Comparison of ENCODE assay signal across 8 cellular contexts in genomic region chr12:64653907-64654306, GRCh38. TPM values are rescaled to one million over a fixed set of nuclear protein-coding genes. Genes with fewer than 3 reads are reported as not detected.
DNase-seq lines count a peak whose midpoint lies in the region; ATAC-seq and TF ChIP-seq lines count a peak whose summit lies in the region.
"Not testable (repeated sequence)": the region's sequence is repeated elsewhere in the genome, so short reads cannot be mapped to it uniquely, and the experiment has no call there.

No MANE protein-coding gene starts in this region.

- not testable (repeated sequence) for H3K9ac ChIP-seq in trophoblast cell (ENCODE audit: low read length)

- intact Hi-C loops in right cardiac atrium (cut with DNase I); transverse colon (cut with DNase I; ENCODE audit: low total_unique reads): not testable (repeated sequence)

- H3K4me2 ChIP-seq in trophoblast cell (ENCODE audit: low read length): not testable (repeated sequence)

- TF ChIP-seq POLR2A in transverse colon (IDR thresholded peaks at IDR 0.05): not testable (repeated sequence)

- not testable (repeated sequence) for H3K79me2 ChIP-seq in trophoblast cell (ENCODE audit: control insufficient read depth, insufficient read depth, low read length, poor library complexity)

- in situ Hi-C loops in transverse colon (cut with MboI; ENCODE audit: low pct_ligation_motif_present in 1 of 4, low pct_unique_long_range_greater_than_20kb in 1 of 4, low sequenced_read_pairs in 3 of 4): not testable (repeated sequence)

- not testable (repeated sequence) for TF ChIP-seq EP300 in transverse colon (IDR thresholded peaks at IDR 0.05; ENCODE audit: low read depth)

- peak overlapping the region; percentile 9; the same call in 1 of the 2 replicates for H3K27ac ChIP-seq in C4-2B
- H3K27ac ChIP-seq in RWPE2 (ENCODE audit: poor library complexity, severe bottlenecking): peak overlapping the region; percentile 45
- peak overlapping the region; percentile 38 for H3K27ac ChIP-seq in right cardiac atrium (ENCODE audit: low read length)
- not testable (repeated sequence) for H3K27ac ChIP-seq in trophoblast cell (ENCODE audit: low read depth, low read length)
- peak overlapping the region; percentile 15 to 77 (median 42) for H3K27ac ChIP-seq in transverse colon

- not testable (repeated sequence) for H3K18ac ChIP-seq in trophoblast cell (ENCODE audit: low read length)

- not testable (repeated sequence) for TF ChIP-seq CTCF in C4-2B (conservative IDR thresholded peaks at IDR 0.05); RWPE2 (IDR thresholded peaks at IDR 0.05; ENCODE audit: poor library complexity, severe bottlenecking); transverse colon (IDR thresholded peaks at IDR 0.05)

- H2AK5ac ChIP-seq in trophoblast cell (ENCODE audit: low read length): not testable (repeated sequence)

- H3K9me3 ChIP-seq in RWPE2 (ENCODE audit: severe bottlenecking); right cardiac atrium (ENCODE audit: control insufficient read depth, low read length); trophoblast cell (ENCODE audit: insufficient read depth, low read depth, low read length); transverse colon: not testable (repeated sequence)

- H3K4me1 Mint-ChIP-seq in activated T-helper 17 cell treated with anti-CD3 and anti-CD28 coated beads, Interleukin-2, amount 50 U/mL, for 72 hours: peaks cover 49% of the 10 kb centered on the region
- H3K4me1 Mint-ChIP-seq in effector memory CD8-positive, alpha-beta T cell (ENCODE audit: low read depth in 2 of 2): peaks cover 56 to 74% of the 10 kb centered on the region in 2 donors

- not testable (repeated sequence) for H3K4ac ChIP-seq in trophoblast cell (ENCODE audit: low read depth, low read length)

- not testable (repeated sequence) for H3K14ac ChIP-seq in trophoblast cell (ENCODE audit: low read length)

- H4K12ac ChIP-seq in trophoblast cell (ENCODE audit: low read depth, low read length): not testable (repeated sequence)

- peak; percentile 23 for DNase-seq in GM04503 (ENCODE audit: low read depth)
- not testable (repeated sequence) for DNase-seq in RWPE2 (ENCODE audit: low spot score); effector memory CD8-positive, alpha-beta T cell; right cardiac atrium; transverse colon
- peak; percentile 10 to 47 for DNase-seq in trophoblast cell

- not testable (repeated sequence) for H3K27me3 Mint-ChIP-seq in activated T-helper 17 cell treated with anti-CD3 and anti-CD28 coated beads, Interleukin-2, amount 50 U/mL, for 72 hours; effector memory CD8-positive, alpha-beta T cell

- H3K4me3 Mint-ChIP-seq in activated T-helper 17 cell treated with anti-CD3 and anti-CD28 coated beads, Interleukin-2, amount 50 U/mL, for 72 hours: not testable (repeated sequence)
- H3K4me3 Mint-ChIP-seq in effector memory CD8-positive, alpha-beta T cell: peak overlapping the region in 1 of 2 donors; percentile 20

- not testable (repeated sequence) for H4K91ac ChIP-seq in trophoblast cell (ENCODE audit: low read depth, low read length)

- not testable (repeated sequence) for H3K9me3 Mint-ChIP-seq in activated T-helper 17 cell treated with anti-CD3 and anti-CD28 coated beads, Interleukin-2, amount 50 U/mL, for 72 hours; effector memory CD8-positive, alpha-beta T cell

- WGBS in right cardiac atrium: 79% methylated on average over 2 of the region's 2 CpGs
- WGBS in trophoblast cell (ENCODE audit: extremely low coverage, insufficient coverage, insufficient read length): no CpG with 5 or more reads among the region's 2 CpGs
- 83 to 88% methylated on average over 1 to 2 of the region's 2 CpGs for WGBS in transverse colon (ENCODE audit: low coverage in 1 of 2), 2 donors

- not testable (repeated sequence) for H3K27me3 ChIP-seq in RWPE2 (ENCODE audit: insufficient read depth, poor library complexity, severe bottlenecking); right cardiac atrium (ENCODE audit: control insufficient read depth, insufficient read depth); trophoblast cell (ENCODE audit: insufficient read depth, low read length); transverse colon

- not testable (repeated sequence) for H3K23ac ChIP-seq in trophoblast cell (ENCODE audit: low read length)

- H4K8ac ChIP-seq in trophoblast cell (ENCODE audit: low read depth, low read length): not testable (repeated sequence)

- H3K79me1 ChIP-seq in trophoblast cell (ENCODE audit: low read length): not testable (repeated sequence)

- H3K4me1 ChIP-seq in RWPE2 (ENCODE audit: insufficient read depth, poor library complexity, severe bottlenecking) (peaks cover 21% of the 10 kb centered on the region), right cardiac atrium (ENCODE audit: control insufficient read depth, insufficient read depth, low read length) (peaks cover 16% of the 10 kb centered on the region), transverse colon (peaks cover 32 to 91% (median 59%) of the 10 kb centered on the region in 4 donors)
- H3K4me1 ChIP-seq in trophoblast cell (ENCODE audit: control insufficient read depth in 1 of 2, insufficient read depth in 2 of 2, low read length in 2 of 2): not testable (repeated sequence)

- H2BK5ac ChIP-seq in trophoblast cell (ENCODE audit: low read depth, low read length, poor library complexity): not testable (repeated sequence)

- ATAC-seq in RWPE2 (ENCODE audit: low read depth): peak; percentile 35; the same call in 1 of the 3 replicates
- ATAC-seq in activated T-helper 17 cell treated with anti-CD3 and anti-CD28 coated beads, Interleukin-2, amount 50 U/mL, for 72 hours (replicated peaks): peak; percentile 28
- ATAC-seq in effector memory CD8-positive, alpha-beta T cell (replicated peaks); right cardiac atrium: not testable (repeated sequence)

- not testable (repeated sequence) for H2BK120ac ChIP-seq in trophoblast cell (ENCODE audit: insufficient read depth, low read length, poor library complexity)

- H3K36me3 ChIP-seq in RWPE2 (ENCODE audit: low read depth); trophoblast cell (ENCODE audit: control insufficient read depth in 1 of 2, insufficient read depth in 2 of 2, low read length in 2 of 2); transverse colon: not testable (repeated sequence)

- not testable (repeated sequence) for H2AFZ ChIP-seq in trophoblast cell (ENCODE audit: insufficient read depth, low read length, poor library complexity)

- H3K36me3 Mint-ChIP-seq in activated T-helper 17 cell treated with anti-CD3 and anti-CD28 coated beads, Interleukin-2, amount 50 U/mL, for 72 hours (ENCODE audit: low read depth): peaks cover 33% of the 10 kb centered on the region
- not testable (repeated sequence) for H3K36me3 Mint-ChIP-seq in effector memory CD8-positive, alpha-beta T cell (ENCODE audit: insufficient read depth)

- not testable (repeated sequence) for H3K4me3 ChIP-seq in RWPE2 (ENCODE audit: severe bottlenecking); right cardiac atrium (ENCODE audit: low read length); trophoblast cell (ENCODE audit: low read depth, low read length); transverse colon

- H2BK12ac ChIP-seq in trophoblast cell (ENCODE audit: low read length): not testable (repeated sequence)

- H3K27ac Mint-ChIP-seq in activated T-helper 17 cell treated with anti-CD3 and anti-CD28 coated beads, Interleukin-2, amount 50 U/mL, for 72 hours: peak overlapping the region; percentile 81
- H3K27ac Mint-ChIP-seq in effector memory CD8-positive, alpha-beta T cell: peak overlapping the region; percentile 85 to 87

RNA-seq across cellular contexts. Expression of gene RASSF3, which starts 43.6 kb away (rescaled TPM):
- 10 to 100 TPM; 31.0 to 43.9 TPM for total RNA-seq in activated T-helper 17 cell treated with anti-CD3 and anti-CD28 coated beads, Interleukin-2, amount 50 U/mL, for 72 hours
- total RNA-seq in right cardiac atrium: 100 to 1,000 TPM; 111 to 154 (median 122) TPM
- polyA plus RNA-seq in right cardiac atrium: 44.6 TPM
- 27.3 and 29.6 TPM in 2 replicates for polyA plus RNA-seq in trophoblast cell (2013)
- 10 to 100 TPM; 41.6 to 83.2 (median 62.5) TPM for total RNA-seq in transverse colon
